2 cellular contexts compared by ENCODE assay signal in the genomic region with DNA sequence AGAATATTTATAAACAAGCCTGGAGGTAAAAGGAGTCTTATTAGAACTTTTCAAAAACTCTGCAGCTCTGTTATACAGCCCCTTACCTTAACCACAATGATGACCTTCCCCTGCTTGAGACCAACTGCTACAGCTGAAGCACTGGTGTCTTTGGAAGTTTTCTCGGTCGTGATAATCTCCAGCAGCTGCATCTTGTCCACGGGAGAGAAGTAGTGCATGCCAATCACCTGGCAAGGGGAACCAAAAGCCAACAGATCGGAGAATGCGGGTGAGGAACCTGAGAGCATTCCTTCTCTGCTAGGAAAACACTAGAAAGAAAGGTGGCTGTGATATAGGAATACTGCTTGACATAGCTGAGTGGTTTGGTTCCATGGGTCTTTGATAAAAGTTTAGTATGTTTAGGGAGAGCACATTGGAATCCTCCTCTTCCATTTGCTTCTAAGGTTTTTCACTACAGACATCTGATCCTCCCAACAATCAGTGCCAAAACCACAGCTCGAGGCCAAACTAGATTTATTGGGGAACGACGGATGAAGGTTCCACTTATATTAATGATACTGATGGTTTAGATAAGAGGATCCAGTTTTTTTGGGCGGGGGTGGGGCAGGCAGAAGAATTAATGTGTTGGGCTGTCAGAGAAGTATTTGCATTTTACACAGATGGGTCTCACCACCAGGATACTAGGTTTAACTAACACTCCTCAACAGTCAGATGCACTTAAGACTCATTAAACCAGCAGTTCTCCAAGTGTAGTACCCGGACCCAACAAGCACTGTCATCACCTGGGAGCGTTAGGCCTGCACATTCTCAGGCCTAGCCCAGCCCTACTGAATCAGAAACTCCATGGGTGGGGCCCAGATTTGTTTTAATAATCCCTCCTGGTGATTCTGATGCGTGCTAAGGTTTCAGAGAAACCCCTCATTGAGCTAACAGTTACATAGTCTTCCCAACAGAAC.
TF ChIP-seq lines count a peak whose summit lies in the region.

No MANE protein-coding gene starts in this region.

TF ChIP-seq in SK-N-SH treated with all-trans-retinoic acid at 6 μM for 48 hours, 23 proteins besides CTCF, POLR2A, EP300 and RAD21:
- TF ChIP-seq, protein P1, sequence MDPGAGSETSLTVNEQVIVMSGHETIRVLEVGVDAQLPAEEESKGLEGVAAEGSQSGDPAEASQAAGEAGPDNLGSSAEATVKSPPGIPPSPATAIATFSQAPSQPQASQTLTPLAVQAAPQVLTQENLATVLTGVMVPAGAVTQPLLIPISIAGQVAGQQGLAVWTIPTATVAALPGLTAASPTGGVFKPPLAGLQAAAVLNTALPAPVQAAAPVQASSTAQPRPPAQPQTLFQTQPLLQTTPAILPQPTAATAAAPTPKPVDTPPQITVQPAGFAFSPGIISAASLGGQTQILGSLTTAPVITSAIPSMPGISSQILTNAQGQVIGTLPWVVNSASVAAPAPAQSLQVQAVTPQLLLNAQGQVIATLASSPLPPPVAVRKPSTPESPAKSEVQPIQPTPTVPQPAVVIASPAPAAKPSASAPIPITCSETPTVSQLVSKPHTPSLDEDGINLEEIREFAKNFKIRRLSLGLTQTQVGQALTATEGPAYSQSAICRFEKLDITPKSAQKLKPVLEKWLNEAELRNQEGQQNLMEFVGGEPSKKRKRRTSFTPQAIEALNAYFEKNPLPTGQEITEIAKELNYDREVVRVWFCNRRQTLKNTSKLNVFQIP (CRISPR knock-in tag; IDR thresholded peaks at IDR 0.05; ENCODE audit: borderline replicate concordance, low read depth), result no peak
- TF ChIP-seq, protein P2, sequence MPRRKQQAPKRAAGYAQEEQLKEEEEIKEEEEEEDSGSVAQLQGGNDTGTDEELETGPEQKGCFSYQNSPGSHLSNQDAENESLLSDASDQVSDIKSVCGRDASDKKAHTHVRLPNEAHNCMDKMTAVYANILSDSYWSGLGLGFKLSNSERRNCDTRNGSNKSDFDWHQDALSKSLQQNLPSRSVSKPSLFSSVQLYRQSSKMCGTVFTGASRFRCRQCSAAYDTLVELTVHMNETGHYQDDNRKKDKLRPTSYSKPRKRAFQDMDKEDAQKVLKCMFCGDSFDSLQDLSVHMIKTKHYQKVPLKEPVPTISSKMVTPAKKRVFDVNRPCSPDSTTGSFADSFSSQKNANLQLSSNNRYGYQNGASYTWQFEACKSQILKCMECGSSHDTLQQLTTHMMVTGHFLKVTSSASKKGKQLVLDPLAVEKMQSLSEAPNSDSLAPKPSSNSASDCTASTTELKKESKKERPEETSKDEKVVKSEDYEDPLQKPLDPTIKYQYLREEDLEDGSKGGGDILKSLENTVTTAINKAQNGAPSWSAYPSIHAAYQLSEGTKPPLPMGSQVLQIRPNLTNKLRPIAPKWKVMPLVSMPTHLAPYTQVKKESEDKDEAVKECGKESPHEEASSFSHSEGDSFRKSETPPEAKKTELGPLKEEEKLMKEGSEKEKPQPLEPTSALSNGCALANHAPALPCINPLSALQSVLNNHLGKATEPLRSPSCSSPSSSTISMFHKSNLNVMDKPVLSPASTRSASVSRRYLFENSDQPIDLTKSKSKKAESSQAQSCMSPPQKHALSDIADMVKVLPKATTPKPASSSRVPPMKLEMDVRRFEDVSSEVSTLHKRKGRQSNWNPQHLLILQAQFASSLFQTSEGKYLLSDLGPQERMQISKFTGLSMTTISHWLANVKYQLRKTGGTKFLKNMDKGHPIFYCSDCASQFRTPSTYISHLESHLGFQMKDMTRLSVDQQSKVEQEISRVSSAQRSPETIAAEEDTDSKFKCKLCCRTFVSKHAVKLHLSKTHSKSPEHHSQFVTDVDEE (CRISPR knock-in tag; IDR thresholded peaks at IDR 0.05), result no peak
- no peak for TF ChIP-seq PPARA (CRISPR knock-in tag; IDR thresholded peaks at IDR 0.05; ENCODE audit: borderline replicate concordance)
- TF ChIP-seq ZC3H10 (CRISPR knock-in tag; IDR thresholded peaks at IDR 0.05), result no peak
- no peak for TF ChIP-seq TCF4 (CRISPR knock-in tag; IDR thresholded peaks at IDR 0.05; ENCODE audit: borderline replicate concordance)
- no peak for TF ChIP-seq ISL1 (CRISPR knock-in tag; IDR thresholded peaks at IDR 0.05)
- no peak for TF ChIP-seq ZFP3 (CRISPR knock-in tag; IDR thresholded peaks at IDR 0.05)
- TF ChIP-seq SNAI2 (CRISPR knock-in tag; IDR thresholded peaks at IDR 0.05), result no peak
- TF ChIP-seq TOX (CRISPR knock-in tag; IDR thresholded peaks at IDR 0.05; ENCODE audit: borderline replicate concordance), result no peak
- no peak for TF ChIP-seq ESRRG (CRISPR knock-in tag; IDR thresholded peaks at IDR 0.05)
- TF ChIP-seq, protein P3, sequence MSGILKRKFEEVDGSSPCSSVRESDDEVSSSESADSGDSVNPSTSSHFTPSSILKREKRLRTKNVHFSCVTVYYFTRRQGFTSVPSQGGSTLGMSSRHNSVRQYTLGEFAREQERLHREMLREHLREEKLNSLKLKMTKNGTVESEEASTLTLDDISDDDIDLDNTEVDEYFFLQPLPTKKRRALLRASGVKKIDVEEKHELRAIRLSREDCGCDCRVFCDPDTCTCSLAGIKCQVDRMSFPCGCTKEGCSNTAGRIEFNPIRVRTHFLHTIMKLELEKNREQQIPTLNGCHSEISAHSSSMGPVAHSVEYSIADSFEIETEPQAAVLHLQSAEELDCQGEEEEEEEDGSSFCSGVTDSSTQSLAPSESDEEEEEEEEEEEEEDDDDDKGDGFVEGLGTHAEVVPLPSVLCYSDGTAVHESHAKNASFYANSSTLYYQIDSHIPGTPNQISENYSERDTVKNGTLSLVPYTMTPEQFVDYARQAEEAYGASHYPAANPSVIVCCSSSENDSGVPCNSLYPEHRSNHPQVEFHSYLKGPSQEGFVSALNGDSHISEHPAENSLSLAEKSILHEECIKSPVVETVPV (CRISPR knock-in tag; IDR thresholded peaks at IDR 0.05), result no peak
- no peak for TF ChIP-seq BACH2 (CRISPR knock-in tag; IDR thresholded peaks at IDR 0.05; ENCODE audit: borderline replicate concordance)
- no peak for TF ChIP-seq ZNF8 (CRISPR knock-in tag; IDR thresholded peaks at IDR 0.05)
- no peak for TF ChIP-seq ZNF565 (CRISPR knock-in tag; conservative IDR thresholded peaks at IDR 0.05; ENCODE audit: low read depth)
TF ChIP-seq in SK-N-SH treated with all-trans-retinoic acid at 6 μM for 48 hours: peak in this region for 0.

TF ChIP-seq in SK-N-SH, 30 proteins besides CTCF, POLR2A, EP300 and RAD21:
- TF ChIP-seq TAF1 (IDR thresholded peaks at IDR 0.05; ENCODE audit: borderline replicate concordance, low read depth, low read length), result no peak
- TF ChIP-seq GABPA (IDR thresholded peaks at IDR 0.05; ENCODE audit: low read depth), result no peak
- no peak for TF ChIP-seq RFX5 (IDR thresholded peaks at IDR 0.05; ENCODE audit: low read length)
- no peak for TF ChIP-seq FOSL2 (IDR thresholded peaks at IDR 0.05; ENCODE audit: borderline replicate concordance, low read depth)
- no peak for TF ChIP-seq SIN3A (IDR thresholded peaks at IDR 0.05; ENCODE audit: borderline replicate concordance, low read depth, low read length)
- TF ChIP-seq YY1 (IDR thresholded peaks at IDR 0.05; ENCODE audit: low read depth), result no peak
- TF ChIP-seq SMC3 (IDR thresholded peaks at IDR 0.05; ENCODE audit: low read depth, low read length), result no peak
- TF ChIP-seq FOXJ3 (CRISPR knock-in tag; IDR thresholded peaks at IDR 0.05), result no peak
- TF ChIP-seq EZH2phosphoT487 (IDR thresholded peaks at IDR 0.05; ENCODE audit: borderline replicate concordance, low read depth), result no peak
- TF ChIP-seq, protein P4, sequence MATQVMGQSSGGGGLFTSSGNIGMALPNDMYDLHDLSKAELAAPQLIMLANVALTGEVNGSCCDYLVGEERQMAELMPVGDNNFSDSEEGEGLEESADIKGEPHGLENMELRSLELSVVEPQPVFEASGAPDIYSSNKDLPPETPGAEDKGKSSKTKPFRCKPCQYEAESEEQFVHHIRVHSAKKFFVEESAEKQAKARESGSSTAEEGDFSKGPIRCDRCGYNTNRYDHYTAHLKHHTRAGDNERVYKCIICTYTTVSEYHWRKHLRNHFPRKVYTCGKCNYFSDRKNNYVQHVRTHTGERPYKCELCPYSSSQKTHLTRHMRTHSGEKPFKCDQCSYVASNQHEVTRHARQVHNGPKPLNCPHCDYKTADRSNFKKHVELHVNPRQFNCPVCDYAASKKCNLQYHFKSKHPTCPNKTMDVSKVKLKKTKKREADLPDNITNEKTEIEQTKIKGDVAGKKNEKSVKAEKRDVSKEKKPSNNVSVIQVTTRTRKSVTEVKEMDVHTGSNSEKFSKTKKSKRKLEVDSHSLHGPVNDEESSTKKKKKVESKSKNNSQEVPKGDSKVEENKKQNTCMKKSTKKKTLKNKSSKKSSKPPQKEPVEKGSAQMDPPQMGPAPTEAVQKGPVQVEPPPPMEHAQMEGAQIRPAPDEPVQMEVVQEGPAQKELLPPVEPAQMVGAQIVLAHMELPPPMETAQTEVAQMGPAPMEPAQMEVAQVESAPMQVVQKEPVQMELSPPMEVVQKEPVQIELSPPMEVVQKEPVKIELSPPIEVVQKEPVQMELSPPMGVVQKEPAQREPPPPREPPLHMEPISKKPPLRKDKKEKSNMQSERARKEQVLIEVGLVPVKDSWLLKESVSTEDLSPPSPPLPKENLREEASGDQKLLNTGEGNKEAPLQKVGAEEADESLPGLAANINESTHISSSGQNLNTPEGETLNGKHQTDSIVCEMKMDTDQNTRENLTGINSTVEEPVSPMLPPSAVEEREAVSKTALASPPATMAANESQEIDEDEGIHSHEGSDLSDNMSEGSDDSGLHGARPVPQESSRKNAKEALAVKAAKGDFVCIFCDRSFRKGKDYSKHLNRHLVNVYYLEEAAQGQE (IDR thresholded peaks at IDR 0.05; ENCODE audit: low read depth, low read length), result no peak
- no peak for TF ChIP-seq RXRA (IDR thresholded peaks at IDR 0.05; ENCODE audit: borderline replicate concordance, low read depth)
- TF ChIP-seq NRF1 (IDR thresholded peaks at IDR 0.05; ENCODE audit: low read depth, low read length), result no peak
- TF ChIP-seq GATA2 (CRISPR knock-in tag; IDR thresholded peaks at IDR 0.05), result no peak
- TF ChIP-seq MEF2A (IDR thresholded peaks at IDR 0.05; ENCODE audit: borderline replicate concordance, low read depth), result no peak
